ENCODE assay signal across 8 cellular contexts in the genomic region with DNA sequence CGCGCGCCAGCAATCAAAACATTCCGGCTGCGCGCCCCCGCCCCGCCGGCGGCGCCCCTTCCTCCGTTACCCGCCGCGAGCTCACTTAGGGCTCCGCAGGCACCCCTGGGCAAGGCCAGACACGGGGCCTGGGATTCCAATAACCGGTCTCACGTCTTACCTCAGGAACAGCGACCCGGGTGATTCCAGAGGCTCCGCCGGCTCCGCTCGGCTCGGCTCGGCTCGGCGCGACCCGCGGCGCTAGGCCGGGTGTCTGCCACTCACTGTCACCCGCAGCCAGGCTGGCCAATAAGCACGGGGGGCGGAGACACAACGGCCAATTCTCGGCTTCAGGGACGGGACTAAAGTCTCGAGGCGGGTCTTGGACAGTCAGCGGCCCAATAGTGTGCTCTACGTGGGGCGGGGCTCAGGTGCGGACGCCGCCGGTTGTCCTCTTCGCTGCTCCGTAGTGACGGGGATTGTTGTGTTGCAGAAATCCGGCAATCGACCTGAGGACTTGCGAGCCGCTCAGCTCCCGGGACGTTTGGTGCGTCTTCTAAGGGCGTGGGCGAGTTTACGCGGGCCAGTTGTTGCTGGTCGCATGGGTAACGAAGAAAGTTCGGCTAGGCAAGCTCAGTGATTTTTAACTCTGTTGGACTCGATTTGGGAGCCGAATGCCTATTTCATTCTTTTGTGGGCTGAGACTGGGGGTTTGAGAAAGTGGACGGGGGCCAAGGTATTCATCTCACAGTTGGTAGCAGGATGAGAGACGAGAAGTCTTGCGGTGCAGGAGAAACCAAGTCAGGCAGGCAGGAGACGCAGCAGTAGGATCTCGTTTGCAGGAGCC. TPM values are rescaled to one million over a fixed set of nuclear protein-coding genes. Genes with fewer than 3 reads are reported as not detected.
A peak's percentile ranks its signal among the peaks of the same experiment; 100 is the strongest.
DNase-seq lines count a peak whose midpoint lies in the region; ATAC-seq lines count a peak whose summit lies in the region.

TSS of gene ANKZF1 (plus strand) at position 432 of the 826 bp plus-strand sequence. CDS start 452 bp downstream, outside the sequence.
TSS of gene ATG9A (minus strand) at position 262 of the 826 bp plus-strand sequence. CDS start 1,612 bp downstream, outside the sequence.

- H3K36me3 ChIP-seq in effector memory CD4-positive, alpha-beta T cell (ENCODE audit: control insufficient read depth, insufficient read depth, low read length) = peaks cover 53% of the 10 kb centered on the region

- peak within 1 kb of the TSS; percentile 93 for H3K27ac ChIP-seq in effector memory CD4-positive, alpha-beta T cell (ENCODE audit: insufficient read depth, low read length, poor library complexity, severe bottlenecking)

- peak within 1 kb of the TSS; percentile 80 for H3K4me3 ChIP-seq in effector memory CD4-positive, alpha-beta T cell (ENCODE audit: insufficient read depth, low read depth, low read length, poor library complexity, severe bottlenecking)

- peaks cover 13% of the 10 kb centered on the region for H3K4me1 ChIP-seq in effector memory CD4-positive, alpha-beta T cell (ENCODE audit: control insufficient read depth, insufficient read depth, low read length, poor library complexity, severe bottlenecking)

- H3K27me3 ChIP-seq in effector memory CD4-positive, alpha-beta T cell (replicated peaks; ENCODE audit: control insufficient read depth, insufficient read depth, low read length, poor library complexity, severe bottlenecking) = no peaks in the 10 kb centered on the region

- peak; percentile 93 for ATAC-seq in GM21360 (IDR thresholded peaks at IDR 0.05; ENCODE audit: unreplicated experiment)

- no peaks in the 10 kb centered on the region for H3K9me3 ChIP-seq in effector memory CD4-positive, alpha-beta T cell (ENCODE audit: control insufficient read depth, low read length)

- peak; percentile 98 for DNase-seq in COLO668 (lab: John Stamatoyannopoulos, UW; ENCODE audit: unreplicated experiment)
- peak; percentile 99 for DNase-seq in HT1080 (ENCODE audit: low read depth)
- DNase-seq in NOMO-1 treated with DMSO at 0.1 percent for 48 hours (lab: John Stamatoyannopoulos, UW; ENCODE audit: unreplicated experiment) = peak; percentile 99
- DNase-seq in activated CD8-positive, alpha-beta memory T cell treated with anti-CD3 and anti-CD28 coated beads for 4 hours (ENCODE audit: low read depth in 2 of 2) = peak; percentile 96
- DNase-seq in effector memory CD4-positive, alpha-beta T cell = peak; percentile 95 to 99 (median 97)
- peak; percentile 100 for DNase-seq in medulla oblongata (ENCODE audit: extremely low spot score)
- peak; percentile 96 for DNase-seq in stimulated activated CD8-positive, alpha-beta memory T cell treated with anti-CD3 and anti-CD28 coated beads, Interleukin-12 subunit alpha, Interleukin-12 subunit beta, amount 100 ng/mL, for 1 hour (ENCODE audit: low read depth)

RNA-seq across cellular contexts. Expression of gene ANKZF1, which starts in this region (rescaled TPM):
- 24.8 and 27.0 TPM in 2 replicates for total RNA-seq in HT1080 (2014; rRNA removed; shearing (Covaris generic))
- 12.6 and 16.3 TPM in 2 replicates for polyA plus RNA-seq in HT1080 (2015; cell fraction: cytosol; rRNA removed)
- polyA plus RNA-seq in HT1080 (2015; cell fraction: nucleus; rRNA removed) = 157 and 180 TPM in 2 replicates

RNA-seq across cellular contexts. Expression of gene ATG9A, which starts in this region (rescaled TPM):
- total RNA-seq in HT1080 (2014; rRNA removed; shearing (Covaris generic)) = 37.1 and 47.1 TPM in 2 replicates
- polyA plus RNA-seq in HT1080 (2015; cell fraction: cytosol; rRNA removed) = 45.8 and 46.4 TPM in 2 replicates
- 54.3 and 57.8 TPM in 2 replicates for polyA plus RNA-seq in HT1080 (2015; cell fraction: nucleus; rRNA removed)

Comparison
In these comparisons a context has a peak if more than half of its experiments do, and no peak if none do; other contexts are left out.
1. Peak in every context shown above with its lines: DNase-seq, ATAC-seq, H3K4me3 ChIP-seq and H3K27ac ChIP-seq.